Comparison of ENCODE assay signal across 8 cellular contexts in genomic region chr5:72307573-72307967, GRCh38. TPM values are rescaled to one million over a fixed set of nuclear protein-coding genes. Genes with fewer than 3 reads are reported as not detected.
DNase-seq lines count a peak whose midpoint lies in the region; ATAC-seq and TF ChIP-seq lines count a peak whose summit lies in the region.

No MANE protein-coding gene starts in this region.

- POLR2A ChIA-PET in activated CD4-positive, alpha-beta T cell treated with anti-CD3 and anti-CD28 coated beads for 36 hours (lab: Charles Lee), result interaction anchor here (0.5 to 1.0 kb wide), 3 partner anchors 12 to 454 kb away, joined by 3 to 5 read pairs (median 4); partner anchors contain the start of genes MRPS27 and PTCD2
- POLR2A ChIA-PET in activated naive CD8-positive, alpha-beta T cell treated with anti-CD3 and anti-CD28 coated beads, Interleukin-2, amount 10 ng/mL, durations not matched to agents 7 days and 5 days (lab: Charles Lee), result interaction anchor here (0.6 to 3.8 kb wide), 4 partner anchors 12 to 508 kb away, joined by 3 to 52 read pairs (median 3); partner anchors contain the start of genes MRPS27 and PTCD2

- ATAC-seq in activated CD4-positive, alpha-beta T cell treated with anti-CD3 and anti-CD28 coated beads for 36 hours, result no peak
- no peak for ATAC-seq in activated naive CD8-positive, alpha-beta T cell treated with anti-CD3 and anti-CD28 coated beads, Interleukin-2, amount 10 ng/mL, durations not matched to agents 7 days and 5 days (ENCODE audit: low read depth)
- no peak for ATAC-seq in thoracic aorta (ENCODE audit: insufficient number of reproducible peaks, low FRiP score, low read depth)

- no peaks in the 10 kb centered on the region for H3K36me3 ChIP-seq in thoracic aorta

- peaks cover 28% of the 10 kb centered on the region for H3K4me1 Mint-ChIP-seq in activated CD4-positive, alpha-beta T cell treated with anti-CD3 and anti-CD28 coated beads for 36 hours
- peaks cover 21% of the 10 kb centered on the region for H3K4me1 Mint-ChIP-seq in activated naive CD8-positive, alpha-beta T cell treated with anti-CD3 and anti-CD28 coated beads, Interleukin-2, amount 10 ng/mL, durations not matched to agents 7 days and 5 days

- H3K4me3 ChIP-seq in thoracic aorta, result peak overlapping the region; percentile 79

- H3K27me3 ChIP-seq in layer of hippocampus (ENCODE audit: control insufficient read depth, insufficient read depth, low read length) (no peaks in the 10 kb centered on the region), thoracic aorta (replicated peaks; ENCODE audit: insufficient read depth) (no peaks in the 10 kb centered on the region)

- TF ChIP-seq CTCF in thoracic aorta (IDR thresholded peaks at IDR 0.05), result no peak

- H3K27ac Mint-ChIP-seq in activated CD4-positive, alpha-beta T cell treated with anti-CD3 and anti-CD28 coated beads for 36 hours, result peak overlapping the region; percentile 87
- H3K27ac Mint-ChIP-seq in activated naive CD8-positive, alpha-beta T cell treated with anti-CD3 and anti-CD28 coated beads, Interleukin-2, amount 10 ng/mL, durations not matched to agents 7 days and 5 days, result peak overlapping the region; percentile 90

- no peaks in the 10 kb centered on the region for H3K9me3 ChIP-seq in thoracic aorta

- H3K9me3 Mint-ChIP-seq in activated CD4-positive, alpha-beta T cell treated with anti-CD3 and anti-CD28 coated beads for 36 hours (ENCODE audit: low read depth), result no peaks in the 10 kb centered on the region
- no peaks in the 10 kb centered on the region for H3K9me3 Mint-ChIP-seq in activated naive CD8-positive, alpha-beta T cell treated with anti-CD3 and anti-CD28 coated beads, Interleukin-2, amount 10 ng/mL, durations not matched to agents 7 days and 5 days

- H3K4me3 Mint-ChIP-seq in activated CD4-positive, alpha-beta T cell treated with anti-CD3 and anti-CD28 coated beads for 36 hours, result peak overlapping the region; percentile 86
- peak overlapping the region; percentile 80 for H3K4me3 Mint-ChIP-seq in activated naive CD8-positive, alpha-beta T cell treated with anti-CD3 and anti-CD28 coated beads, Interleukin-2, amount 10 ng/mL, durations not matched to agents 7 days and 5 days

- intact Hi-C loops in activated CD4-positive, alpha-beta T cell treated with anti-CD3 and anti-CD28 coated beads for 36 hours (cut with DNase I, micrococcal nuclease), result loop anchor here (5.0 to 10.0 kb wide), 6 partner anchors 75 to 1257 kb away; partner anchors contain the start of genes BDP1 (in 2 of the 2), ANKRA2 (in 1 of the 2), MCCC2 (in 1 of the 2) and TNPO1 (in 1 of the 2)

- peaks cover 34% of the 10 kb centered on the region for H3K36me3 Mint-ChIP-seq in activated CD4-positive, alpha-beta T cell treated with anti-CD3 and anti-CD28 coated beads for 36 hours (ENCODE audit: low read depth)
- peaks cover 6% of the 10 kb centered on the region for H3K36me3 Mint-ChIP-seq in activated naive CD8-positive, alpha-beta T cell treated with anti-CD3 and anti-CD28 coated beads, Interleukin-2, amount 10 ng/mL, durations not matched to agents 7 days and 5 days

- CTCF ChIA-PET in activated CD4-positive, alpha-beta T cell treated with anti-CD3 and anti-CD28 coated beads for 36 hours (lab: Charles Lee), result interaction anchor here (0.7 to 3.0 kb wide), 10 partner anchors 11 to 840 kb away, joined by 3 to 39 read pairs (median 3); partner anchors contain the start of genes MRPS27 and PTCD2

- DNase-seq in activated CD4-positive, alpha-beta T cell treated with anti-CD3 and anti-CD28 coated beads for 36 hours, result no peak
- no peak for DNase-seq in activated CD4-positive, alpha-beta T cell treated with anti-CD3 and anti-CD28 coated beads, Interleukin-2, amount 50 U/mL, for 48 hours
- no peak for DNase-seq in activated naive CD8-positive, alpha-beta T cell treated with anti-CD3 and anti-CD28 coated beads, Interleukin-2, amount 10 ng/mL, durations not matched to agents 7 days and 5 days
- no peak for DNase-seq in thoracic aorta (ENCODE audit: low spot score)
- no peak for DNase-seq in RPMI8226
- no peak for DNase-seq in activated effector memory CD4-positive, alpha-beta T cell treated with anti-CD3 and anti-CD28 coated beads, Interleukin-2, amount 50 U/mL, for 16 hours
- no peak for DNase-seq in SIG-M5 treated with dmso at 0.1 percent for 504 hours (lab: John Stamatoyannopoulos, UW; ENCODE audit: unreplicated experiment)

- peaks cover 5 to 30% of the 10 kb centered on the region in 2 donors for H3K4me1 ChIP-seq in thoracic aorta (ENCODE audit: control insufficient read depth in 1 of 2, low read depth in 2 of 2)

- H3K27ac ChIP-seq in layer of hippocampus (ENCODE audit: low read depth, low read length), result peak overlapping the region; percentile 95
- peak overlapping the region; percentile 87 to 89 for H3K27ac ChIP-seq in thoracic aorta

- H3K27me3 Mint-ChIP-seq in activated CD4-positive, alpha-beta T cell treated with anti-CD3 and anti-CD28 coated beads for 36 hours, result no peaks in the 10 kb centered on the region
- no peaks in the 10 kb centered on the region for H3K27me3 Mint-ChIP-seq in activated naive CD8-positive, alpha-beta T cell treated with anti-CD3 and anti-CD28 coated beads, Interleukin-2, amount 10 ng/mL, durations not matched to agents 7 days and 5 days

RNA-seq across cellular contexts. Expression of gene MRPS27, which starts 12.5 kb away (rescaled TPM):
- total RNA-seq in activated CD4-positive, alpha-beta T cell treated with anti-CD3 and anti-CD28 coated beads for 36 hours, result 100 to 1,000 TPM in 1 of 2 experiments, 10 to 100 TPM in 1; 93.3 to 113 TPM
- total RNA-seq in activated naive CD8-positive, alpha-beta T cell treated with anti-CD3 and anti-CD28 coated beads, Interleukin-2, amount 10 ng/mL, durations not matched to agents 7 days and 5 days, result 10 to 100 TPM; 39.0 to 43.8 TPM
- 10 to 100 TPM; 42.9 to 58.8 TPM for total RNA-seq in thoracic aorta

RNA-seq across cellular contexts. Expression of gene PTCD2, which starts 12.6 kb away (rescaled TPM):
- 10 to 100 TPM; 10.4 to 14.1 TPM for total RNA-seq in activated CD4-positive, alpha-beta T cell treated with anti-CD3 and anti-CD28 coated beads for 36 hours
- 1 to 10 TPM; 8.9 to 9.8 TPM for total RNA-seq in activated naive CD8-positive, alpha-beta T cell treated with anti-CD3 and anti-CD28 coated beads, Interleukin-2, amount 10 ng/mL, durations not matched to agents 7 days and 5 days
- total RNA-seq in thoracic aorta, result 1 to 10 TPM; 2.8 to 5.3 TPM
